In the genomic region with DNA sequence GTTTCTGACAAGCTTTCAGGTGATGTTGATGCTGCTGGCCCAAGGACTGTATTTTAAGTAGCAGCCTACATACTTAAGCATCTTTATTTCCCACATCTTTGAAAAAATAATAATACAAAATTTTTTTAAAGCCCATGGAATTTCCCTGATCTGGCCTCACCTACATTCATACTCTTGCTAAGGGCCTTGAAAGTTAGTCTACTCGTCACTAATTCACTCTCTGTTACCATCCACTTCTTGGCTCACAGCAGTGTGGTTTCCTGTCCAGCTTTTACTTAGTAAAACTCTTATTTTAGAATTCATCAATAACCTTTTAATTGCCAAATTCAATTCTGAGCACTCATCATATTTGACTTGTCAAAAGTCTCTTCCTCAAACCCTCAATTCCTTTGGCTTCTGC, we compare ENCODE assay signal across 20 cellular contexts. TPM values are rescaled to one million over a fixed set of nuclear protein-coding genes. Genes with fewer than 3 reads are reported as not detected.
DNase-seq lines count a peak whose midpoint lies in the region; ATAC-seq and TF ChIP-seq lines count a peak whose summit lies in the region.
"Had no signal": no experiment of that assay in that cellular context is flagged by ENCODE, and none has a peak within 500 bp of the region (broad histone marks: within the 10 kb centered on the region; RNA-seq: fewer than 3 reads in every experiment).

No MANE protein-coding gene starts in this region.

- H3K36me3 Mint-ChIP-seq in T-helper 1 cell treated with Interleukin-12 subunit alpha and Interleukin-12 subunit beta and Interleukin-4 antibody, amounts not matched to agents 30 μg/mL and 1 μg/mL, for 36 hours (ENCODE audit: low read depth): peaks cover 43% of the 10 kb centered on the region
- H3K36me3 Mint-ChIP-seq in CD8-positive, alpha-beta memory T cell: peaks cover 6 to 88% (median 33%) of the 10 kb centered on the region in 3 donors
- H3K36me3 Mint-ChIP-seq in natural killer cell: peaks cover 46% of the 10 kb centered on the region

- DNase-seq in T-helper 1 cell (no peak), natural killer cell (no peak), NCI-H510A (lab: John Stamatoyannopoulos, UW) (no peak), left lobe of liver (ENCODE audit: low spot score) (no peak)
- DNase-seq in CD8-positive, alpha-beta memory T cell: no peak
- DNase-seq: AML-193; colonic mucosa; left ventricle myocardium superior; NCI-H1092 treated with DMSO at 0.1 percent for 48 hours; NCI-H2107; NCI-H510A treated with DMSO at 0.1 percent for 48 hours; stimulated activated naive CD4-positive, alpha-beta T cell treated with Interleukin-2 at 50 U/mL for 16 hours had no signal

- TF ChIP-seq CTCF in natural killer cell (IDR thresholded peaks at IDR 0.05): no peak

- no peaks in the 10 kb centered on the region for H3K4me1 ChIP-seq in CD8-positive, alpha-beta memory T cell (ENCODE audit: insufficient read depth, low read length)
- H3K4me1 ChIP-seq: colonic mucosa had no signal

- POLR2A ChIA-PET in CD8-positive, alpha-beta memory T cell (lab: Charles Lee): no interaction called here

- H3K4me3 ChIP-seq in CD8-positive, alpha-beta memory T cell (ENCODE audit: low read length): no peak overlapping the region
- H3K4me3 ChIP-seq: colonic mucosa had no signal

- CTCF ChIA-PET in CD8-positive, alpha-beta memory T cell (lab: Charles Lee): interaction anchor here (1.3 kb wide), 1 partner anchor 150 kb away, joined by 5 read pairs; no protein-coding TSS in a partner anchor

- intact Hi-C loops in natural killer cell (cut with micrococcal nuclease): no loop called here

- no peaks in the 10 kb centered on the region for H3K27me3 Mint-ChIP-seq in T-helper 1 cell treated with Interleukin-12 subunit alpha and Interleukin-12 subunit beta and Interleukin-4 antibody, amounts not matched to agents 30 μg/mL and 1 μg/mL, for 36 hours (ENCODE audit: low read depth)
- H3K27me3 Mint-ChIP-seq in CD8-positive, alpha-beta memory T cell: peaks cover 0 to 2% of the 10 kb centered on the region in 2 donors
- no peaks in the 10 kb centered on the region for H3K27me3 Mint-ChIP-seq in natural killer cell (ENCODE audit: low read depth in 2 of 2)
- H3K27me3 Mint-ChIP-seq: type B pancreatic cell had no signal

- peaks cover 17% of the 10 kb centered on the region for H3K4me1 Mint-ChIP-seq in T-helper 1 cell treated with Interleukin-12 subunit alpha and Interleukin-12 subunit beta and Interleukin-4 antibody, amounts not matched to agents 30 μg/mL and 1 μg/mL, for 36 hours (ENCODE audit: low read depth)
- peaks cover 19 to 24% (median 21%) of the 10 kb centered on the region in 3 donors for H3K4me1 Mint-ChIP-seq in CD8-positive, alpha-beta memory T cell
- peaks cover 28 to 33% of the 10 kb centered on the region in 2 donors for H3K4me1 Mint-ChIP-seq in natural killer cell

- ATAC-seq in natural killer cell (peak in 2 of 3 donors; percentile 56 to 63), left lobe of liver (no peak)
- no peak for ATAC-seq in activated CD4-positive, CD25-positive, alpha-beta regulatory T cell treated with anti-CD3 and anti-CD28 coated beads, Interleukin-2, amount 50 U/mL, for 24 hours
- ATAC-seq: left ventricle myocardium superior, sciatic nerve, SK-N-SH treated with all-trans-retinoic acid at 6 μM for 48 hours had no signal

- H3K36me3 ChIP-seq in CD8-positive, alpha-beta memory T cell (ENCODE audit: insufficient read depth, low read length): peaks cover 55% of the 10 kb centered on the region

- no peaks in the 10 kb centered on the region for H3K9me3 ChIP-seq in CD8-positive, alpha-beta memory T cell (ENCODE audit: low read length)
- H3K9me3 ChIP-seq: colonic mucosa had no signal

- no peaks in the 10 kb centered on the region for H3K27me3 ChIP-seq in CD8-positive, alpha-beta memory T cell (ENCODE audit: insufficient read depth, low read length, poor library complexity, severe bottlenecking)
- H3K27me3 ChIP-seq: colonic mucosa had no signal

- no peak overlapping the region for H3K27ac ChIP-seq in CD8-positive, alpha-beta memory T cell (ENCODE audit: low read depth, low read length)
- H3K27ac ChIP-seq in angular gyrus (ENCODE audit: low read depth, low read length): peak overlapping the region; percentile 92
- H3K27ac ChIP-seq: 22Rv1, colonic mucosa, RWPE1 had no signal

- peak overlapping the region; percentile 35 for H3K27ac Mint-ChIP-seq in T-helper 1 cell treated with Interleukin-12 subunit alpha and Interleukin-12 subunit beta and Interleukin-4 antibody, amounts not matched to agents 30 μg/mL and 1 μg/mL, for 36 hours
- peak overlapping the region; percentile 1 to 93 (median 80) for H3K27ac Mint-ChIP-seq in CD8-positive, alpha-beta memory T cell
- peak overlapping the region; percentile 73 to 83 for H3K27ac Mint-ChIP-seq in natural killer cell
- H3K27ac Mint-ChIP-seq: type B pancreatic cell had no signal

- no peak overlapping the region for H3K4me3 Mint-ChIP-seq in T-helper 1 cell treated with Interleukin-12 subunit alpha and Interleukin-12 subunit beta and Interleukin-4 antibody, amounts not matched to agents 30 μg/mL and 1 μg/mL, for 36 hours
- no peak overlapping the region for H3K4me3 Mint-ChIP-seq in CD8-positive, alpha-beta memory T cell
- H3K4me3 Mint-ChIP-seq in natural killer cell: no peak overlapping the region
- H3K4me3 Mint-ChIP-seq: type B pancreatic cell had no signal

- H3K9me3 Mint-ChIP-seq in T-helper 1 cell treated with Interleukin-12 subunit alpha and Interleukin-12 subunit beta and Interleukin-4 antibody, amounts not matched to agents 30 μg/mL and 1 μg/mL, for 36 hours: no peaks in the 10 kb centered on the region
- no peaks in the 10 kb centered on the region for H3K9me3 Mint-ChIP-seq in CD8-positive, alpha-beta memory T cell
- no peaks in the 10 kb centered on the region for H3K9me3 Mint-ChIP-seq in natural killer cell
- H3K9me3 Mint-ChIP-seq: type B pancreatic cell had no signal

RNA-seq across cellular contexts. Expression of a gene that starts 59.3 kb away (rescaled TPM):
- 10 to 100 TPM; 25.5 to 26.7 TPM for total RNA-seq in CD8-positive, alpha-beta memory T cell
- 34.2 TPM for polyA plus RNA-seq in CD8-positive, alpha-beta memory T cell
- total RNA-seq in natural killer cell: 100 to 1,000 TPM in 1 of 3 donors, 10 to 100 TPM in 2; 68.8 to 101 (median 92.4) TPM
- total RNA-seq in left lobe of liver: 14.7 TPM

Comparison
In these comparisons a context has a peak if more than half of its experiments do, and no peak if none do; other contexts are left out.
1. ATAC-seq: peak in natural killer cell (2 of 3); none in activated CD4-positive, CD25-positive, alpha-beta regulatory T cell treated with anti-CD3 and anti-CD28 coated beads, Interleukin-2, amount 50 U/mL, for 24 hours (0 of 2) and left lobe of liver (single experiment).
2. Peak in every context shown above with its lines, with median percentiles within 50 percentile points of each other: H3K27ac Mint-ChIP-seq.